8 cellular contexts compared by ENCODE assay signal in genomic region chr4:119284876-119285611, GRCh38. TPM values are rescaled to one million over a fixed set of nuclear protein-coding genes. Genes with fewer than 3 reads are reported as not detected.
A peak's percentile ranks its signal among the peaks of the same experiment; 100 is the strongest.
DNase-seq lines count a peak whose midpoint lies in the region; ATAC-seq and TF ChIP-seq lines count a peak whose summit lies in the region.

No MANE protein-coding gene starts in this region.

- H3K9me3 Mint-ChIP-seq in osteocyte (ENCODE audit: unreplicated experiment): no peaks in the 10 kb centered on the region

- peak overlapping the region; percentile 30 for H3K4me3 ChIP-seq in coronary artery

- H3K4me1 Mint-ChIP-seq in osteocyte (ENCODE audit: unreplicated experiment): peaks cover 20% of the 10 kb centered on the region

- no peaks in the 10 kb centered on the region for H3K27me3 Mint-ChIP-seq in osteocyte (ENCODE audit: unreplicated experiment)

- no peak for TF ChIP-seq CTCF in coronary artery (IDR thresholded peaks at IDR 0.05)
- TF ChIP-seq CTCF in osteocyte (IDR thresholded peaks at IDR 0.05): no peak
- no peak for TF ChIP-seq CTCF in RWPE1 (conservative IDR thresholded peaks at IDR 0.05; ENCODE audit: low read depth)

- peak overlapping the region; percentile 80 for H3K27ac Mint-ChIP-seq in osteocyte (ENCODE audit: unreplicated experiment)

- H3K27ac ChIP-seq in coronary artery (peak overlapping the region; percentile 42 to 61), RWPE1 (no peak overlapping the region)

- ATAC-seq in GM19351 (IDR thresholded peaks at IDR 0.05; ENCODE audit: unreplicated experiment) (peak; percentile 86), HG03575 (IDR thresholded peaks at IDR 0.05; ENCODE audit: extremely low read depth, insufficient number of reproducible peaks, low FRiP score, unreplicated experiment) (peak; percentile 72), HG02840 (IDR thresholded peaks at IDR 0.05; ENCODE audit: low FRiP score, unreplicated experiment) (no peak)

- CTCF ChIA-PET in RWPE1 (lab: Yijun Ruan, JAX): interaction anchor here (0.6 kb wide), 1 partner anchor 14 kb away, joined by 3 read pairs; no protein-coding TSS in a partner anchor

- DNase-seq in coronary artery (ENCODE audit: low spot score) (no peak), osteocyte (ENCODE audit: extremely low spot score, unreplicated experiment) (no peak), RWPE1 (ENCODE audit: low spot score) (no peak), hippocampal formation (lab: John Stamatoyannopoulos, UW) (no peak), 8988T (no peak)

- POLR2A ChIA-PET in RWPE1 (lab: Yijun Ruan, JAX; ENCODE audit: low non-redundant PET): no interaction called here

- peak overlapping the region; percentile 71 for H3K4me3 Mint-ChIP-seq in osteocyte (ENCODE audit: unreplicated experiment)

- peaks cover 10% of the 10 kb centered on the region for H3K36me3 Mint-ChIP-seq in osteocyte (ENCODE audit: unreplicated experiment)

RNA-seq across cellular contexts. Expression of gene FABP2, which starts 36.9 kb away (rescaled TPM):
- 0.13 TPM in 1 of 2 replicates, not detected in the other for total RNA-seq in osteocyte
